ENCODE assay signal across 26 cellular contexts in genomic region chr15:97627634-97628033, GRCh38.
"Had no signal": no experiment of that assay in that cellular context is flagged by ENCODE, and none has a peak within 500 bp of the region (broad histone marks: within the 10 kb centered on the region; RNA-seq: fewer than 3 reads in every experiment).

No MANE protein-coding gene starts in this region.

- DNase-seq: stimulated activated CD4-positive, alpha-beta T cell treated with anti-CD3 and anti-CD28 coated beads, Interleukin-2, amount 100 ng/mL, for 48 hours; stimulated activated CD4-positive, alpha-beta T cell treated with anti-CD3 and anti-CD28 coated beads, Interleukin-4, amount 100 ng/mL, for 1 hour; stimulated activated CD4-positive, alpha-beta T cell treated with anti-CD3 and anti-CD28 coated beads, Interleukin-4, amount 100 ng/mL, for 24 hours; stimulated activated CD4-positive, alpha-beta T cell treated with anti-CD3 and anti-CD28 coated beads, Interleukin-4, amount 100 ng/mL, for 4 hours; stimulated activated CD8-positive, alpha-beta memory T cell treated with anti-CD3 and anti-CD28 coated beads, Interleukin-4, amount 100 ng/mL, for 48 hours; stimulated activated naive B cell treated with anti-CD40 and anti-IgM and Interleukin-4, amounts not matched to agents 10 μg/mL and 1 μg/mL and 100 μg/mL, for 72 hours; stimulated activated naive CD4-positive, alpha-beta T cell; stimulated activated naive CD4-positive, alpha-beta T cell treated with Interleukin-2 at 50 U/mL for 16 hours; stimulated activated naive CD8-positive, alpha-beta T cell treated with anti-CD3 and anti-CD28 coated beads, Interleukin-15, amount 100 ng/mL, for 72 hours; stimulated activated naive CD8-positive, alpha-beta T cell treated with anti-CD3 and anti-CD28 coated beads, Interleukin-15, Interleukin-2, amounts not matched to agents 100 U/mL and 50 U/mL, for 24 hours; stomach; substantia nigra; testis; thyroid gland; tibial artery; transverse colon; upper lobe of left lung; upper lobe of right lung; uterus had no signal

- H3K4me3 ChIP-seq: stomach, suprapubic skin, testis, thoracic aorta, thyroid gland, tibial artery, tibial nerve, transverse colon, upper lobe of left lung, upper lobe of right lung, uterus, vagina had no signal

- H3K4me1 ChIP-seq: stomach, suprapubic skin, testis, thyroid gland, tibial artery, tibial nerve, transverse colon, upper lobe of left lung, upper lobe of right lung, uterus, vagina had no signal

- H3K27ac ChIP-seq: stomach, suprapubic skin, testis, thoracic aorta, thyroid gland, tibial artery, tibial nerve, transverse colon, upper lobe of left lung, upper lobe of right lung, uterus, vagina had no signal

- ATAC-seq: stimulated activated effector memory CD8-positive, alpha-beta T cell treated with anti-CD3 and anti-CD28 coated beads, Interleukin-12 subunit alpha, Interleukin-12 subunit beta, amount 100 ng/mL, for 72 hours; stimulated activated memory B cell treated with anti-CD40 and anti-IgM and Interleukin-4, amounts not matched to agents 10 μg/mL and 1 μg/mL and 100 μg/mL, for 72 hours; stimulated activated naive B cell treated with anti-CD40 and anti-IgM and Interleukin-4, amounts not matched to agents 10 μg/mL and 1 μg/mL and 100 μg/mL, for 72 hours; stimulated activated naive CD8-positive, alpha-beta T cell treated with anti-CD3 and anti-CD28 coated beads, Interleukin-15, amount 100 ng/mL, for 72 hours; stimulated activated naive CD8-positive, alpha-beta T cell treated with anti-CD3 and anti-CD28 coated beads, Interleukin-15, Interleukin-2, amounts not matched to agents 100 U/mL and 50 U/mL, for 24 hours; upper lobe of right lung had no signal

- H3K27me3 ChIP-seq: stomach, suprapubic skin, testis, thyroid gland, tibial artery, tibial nerve, transverse colon, upper lobe of left lung, upper lobe of right lung, uterus, vagina had no signal

- H3K36me3 ChIP-seq: stomach, suprapubic skin, thoracic aorta, thyroid gland, tibial artery, tibial nerve, transverse colon, upper lobe of left lung, upper lobe of right lung, uterus, vagina had no signal

- FAIRE-seq: urothelium cell line had no signal

- H3K9me3 ChIP-seq: suprapubic skin, testis, thoracic aorta, thyroid gland, tibial artery, tibial nerve, transverse colon, upper lobe of left lung, upper lobe of right lung, uterus, vagina had no signal
